13 cellular contexts compared by ENCODE assay signal in the genomic region with DNA sequence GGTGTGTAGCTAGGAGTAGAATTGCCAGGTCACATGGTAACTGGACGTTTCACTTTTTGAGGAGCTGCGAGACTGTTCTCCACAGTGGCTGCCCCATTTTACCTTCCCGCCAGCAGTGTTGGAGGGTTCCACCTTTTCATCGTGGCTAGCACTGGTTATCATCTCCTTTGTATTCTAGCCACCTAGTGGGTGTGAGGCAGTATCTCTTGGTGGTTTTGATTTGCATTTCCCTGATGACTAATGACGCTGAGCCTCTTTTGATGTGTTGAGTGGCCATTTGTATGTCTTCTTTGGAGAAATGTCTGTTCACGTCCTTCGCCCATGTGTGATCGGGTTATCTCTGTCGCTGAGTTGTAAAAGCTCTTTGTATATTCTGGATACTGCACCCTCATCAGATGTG. TPM values are rescaled to one million over a fixed set of nuclear protein-coding genes. Genes with fewer than 3 reads are reported as not detected.
DNase-seq lines count a peak whose midpoint lies in the region; ATAC-seq and TF ChIP-seq lines count a peak whose summit lies in the region.
"Had no signal": no experiment of that assay in that cellular context is flagged by ENCODE, and none has a peak within 500 bp of the region (broad histone marks: within the 10 kb centered on the region; RNA-seq: fewer than 3 reads in every experiment).

No MANE protein-coding gene starts in this region.

- CTCF ChIA-PET in RWPE1 (lab: Yijun Ruan, JAX): no interaction called here

- no peaks in the 10 kb centered on the region for H3K9me3 Mint-ChIP-seq in activated naive CD8-positive, alpha-beta T cell treated with anti-CD3 and anti-CD28 coated beads, Interleukin-2, amount 10 ng/mL, durations not matched to agents 7 days and 5 days
- peaks cover 6% of the 10 kb centered on the region for H3K9me3 Mint-ChIP-seq in activated naive CD8-positive, alpha-beta T cell treated with anti-CD3 and anti-CD28 coated beads for 36 hours
- H3K9me3 Mint-ChIP-seq in activated T-helper 17 cell treated with anti-CD3 and anti-CD28 coated beads, Interleukin-2, amount 50 U/mL, for 72 hours: no peaks in the 10 kb centered on the region
- peaks cover 8 to 9% of the 10 kb centered on the region in 2 donors for H3K9me3 Mint-ChIP-seq in stimulated activated naive CD8-positive, alpha-beta T cell treated with anti-CD3 and anti-CD28 coated beads, Interleukin-15, amount 100 ng/mL, for 72 hours

- no peak overlapping the region for H3K27ac Mint-ChIP-seq in activated naive CD8-positive, alpha-beta T cell treated with anti-CD3 and anti-CD28 coated beads, Interleukin-2, amount 10 ng/mL, durations not matched to agents 7 days and 5 days
- no peak overlapping the region for H3K27ac Mint-ChIP-seq in activated naive CD8-positive, alpha-beta T cell treated with anti-CD3 and anti-CD28 coated beads for 36 hours
- H3K27ac Mint-ChIP-seq in activated T-helper 17 cell treated with anti-CD3 and anti-CD28 coated beads, Interleukin-2, amount 50 U/mL, for 72 hours: peak overlapping the region; percentile 53
- no peak overlapping the region for H3K27ac Mint-ChIP-seq in stimulated activated naive CD8-positive, alpha-beta T cell treated with anti-CD3 and anti-CD28 coated beads, Interleukin-15, amount 100 ng/mL, for 72 hours
- H3K27ac Mint-ChIP-seq: naive thymus-derived CD8-positive, alpha-beta T cell had no signal

- POLR2A ChIA-PET in activated naive CD8-positive, alpha-beta T cell treated with anti-CD3 and anti-CD28 coated beads, Interleukin-2, amount 10 ng/mL, durations not matched to agents 7 days and 5 days (lab: Charles Lee): interaction anchor here (1.4 kb wide), 1 partner anchor 9 kb away, joined by 4 read pairs; no protein-coding TSS in a partner anchor
- POLR2A ChIA-PET in RWPE1 (lab: Yijun Ruan, JAX; ENCODE audit: low non-redundant PET): no interaction called here

- DNase-seq in activated naive CD8-positive, alpha-beta T cell treated with anti-CD3 and anti-CD28 coated beads, Interleukin-2, amount 10 ng/mL, durations not matched to agents 7 days and 5 days: no peak
- no peak for DNase-seq in activated naive CD8-positive, alpha-beta T cell treated with anti-CD3 and anti-CD28 coated beads for 36 hours
- peak; percentile 26 for DNase-seq in Jurkat, Clone E6-1 (ENCODE audit: low read depth, low spot score)
- no peak for DNase-seq in stimulated activated naive CD8-positive, alpha-beta T cell treated with anti-CD3 and anti-CD28 coated beads, Interleukin-15, amount 100 ng/mL, for 72 hours
- DNase-seq in NCI-H146 (lab: John Stamatoyannopoulos, UW) (no peak), RWPE1 (ENCODE audit: low spot score) (no peak), GOT3 (lab: John Stamatoyannopoulos, UW) (no peak)
- DNase-seq: colonic mucosa; naive thymus-derived CD8-positive, alpha-beta T cell; NCI-H1930; sigmoid colon; transverse colon had no signal

- H3K36me3 Mint-ChIP-seq in activated naive CD8-positive, alpha-beta T cell treated with anti-CD3 and anti-CD28 coated beads, Interleukin-2, amount 10 ng/mL, durations not matched to agents 7 days and 5 days: peaks cover 30% of the 10 kb centered on the region
- H3K36me3 Mint-ChIP-seq in activated naive CD8-positive, alpha-beta T cell treated with anti-CD3 and anti-CD28 coated beads for 36 hours: peaks cover 15% of the 10 kb centered on the region
- H3K36me3 Mint-ChIP-seq in activated T-helper 17 cell treated with anti-CD3 and anti-CD28 coated beads, Interleukin-2, amount 50 U/mL, for 72 hours (ENCODE audit: low read depth): no peaks in the 10 kb centered on the region

- no peaks in the 10 kb centered on the region for H3K27me3 Mint-ChIP-seq in activated naive CD8-positive, alpha-beta T cell treated with anti-CD3 and anti-CD28 coated beads, Interleukin-2, amount 10 ng/mL, durations not matched to agents 7 days and 5 days
- H3K27me3 Mint-ChIP-seq in activated naive CD8-positive, alpha-beta T cell treated with anti-CD3 and anti-CD28 coated beads for 36 hours: no peaks in the 10 kb centered on the region
- H3K27me3 Mint-ChIP-seq in activated T-helper 17 cell treated with anti-CD3 and anti-CD28 coated beads, Interleukin-2, amount 50 U/mL, for 72 hours: no peaks in the 10 kb centered on the region
- H3K27me3 Mint-ChIP-seq in stimulated activated naive CD8-positive, alpha-beta T cell treated with anti-CD3 and anti-CD28 coated beads, Interleukin-15, amount 100 ng/mL, for 72 hours: no peaks in the 10 kb centered on the region
- H3K27me3 Mint-ChIP-seq: naive thymus-derived CD8-positive, alpha-beta T cell had no signal

- H3K27ac ChIP-seq in RWPE1: no peak overlapping the region
- H3K27ac ChIP-seq: colonic mucosa, sigmoid colon, transverse colon had no signal

- peaks cover 27% of the 10 kb centered on the region for H3K4me1 Mint-ChIP-seq in activated naive CD8-positive, alpha-beta T cell treated with anti-CD3 and anti-CD28 coated beads, Interleukin-2, amount 10 ng/mL, durations not matched to agents 7 days and 5 days
- H3K4me1 Mint-ChIP-seq in activated naive CD8-positive, alpha-beta T cell treated with anti-CD3 and anti-CD28 coated beads for 36 hours: peaks cover 27% of the 10 kb centered on the region
- H3K4me1 Mint-ChIP-seq in activated T-helper 17 cell treated with anti-CD3 and anti-CD28 coated beads, Interleukin-2, amount 50 U/mL, for 72 hours: peaks cover 27% of the 10 kb centered on the region
- H3K4me1 Mint-ChIP-seq in stimulated activated naive CD8-positive, alpha-beta T cell treated with anti-CD3 and anti-CD28 coated beads, Interleukin-15, amount 100 ng/mL, for 72 hours: peaks cover 37% of the 10 kb centered on the region

- no peak overlapping the region for H3K4me3 Mint-ChIP-seq in activated naive CD8-positive, alpha-beta T cell treated with anti-CD3 and anti-CD28 coated beads, Interleukin-2, amount 10 ng/mL, durations not matched to agents 7 days and 5 days
- no peak overlapping the region for H3K4me3 Mint-ChIP-seq in activated naive CD8-positive, alpha-beta T cell treated with anti-CD3 and anti-CD28 coated beads for 36 hours
- peak overlapping the region; percentile 65 for H3K4me3 Mint-ChIP-seq in activated T-helper 17 cell treated with anti-CD3 and anti-CD28 coated beads, Interleukin-2, amount 50 U/mL, for 72 hours
- H3K4me3 Mint-ChIP-seq in stimulated activated naive CD8-positive, alpha-beta T cell treated with anti-CD3 and anti-CD28 coated beads, Interleukin-15, amount 100 ng/mL, for 72 hours: no peak overlapping the region
- H3K4me3 Mint-ChIP-seq: naive thymus-derived CD8-positive, alpha-beta T cell had no signal

- no peak for TF ChIP-seq CTCF in RWPE1 (conservative IDR thresholded peaks at IDR 0.05; ENCODE audit: low read depth)

- H3K4me3 ChIP-seq in Jurkat, Clone E6-1 (ENCODE audit: low read length): no peak overlapping the region
- H3K4me3 ChIP-seq: colonic mucosa, sigmoid colon, transverse colon had no signal

- peak; percentile 45 for ATAC-seq in activated naive CD8-positive, alpha-beta T cell treated with anti-CD3 and anti-CD28 coated beads, Interleukin-2, amount 10 ng/mL, durations not matched to agents 7 days and 5 days (ENCODE audit: low read depth)
- ATAC-seq in activated T-helper 17 cell treated with anti-CD3 and anti-CD28 coated beads, Interleukin-2, amount 50 U/mL, for 72 hours (replicated peaks): peak; percentile 83
- ATAC-seq in stimulated activated naive CD8-positive, alpha-beta T cell treated with anti-CD3 and anti-CD28 coated beads, Interleukin-15, amount 100 ng/mL, for 72 hours: peak; percentile 75

RNA-seq across cellular contexts. Expression of a gene that starts 10.6 kb away (rescaled TPM):
- 10 to 100 TPM; 15.9 to 16.4 TPM for total RNA-seq in activated naive CD8-positive, alpha-beta T cell treated with anti-CD3 and anti-CD28 coated beads, Interleukin-2, amount 10 ng/mL, durations not matched to agents 7 days and 5 days
- total RNA-seq in activated naive CD8-positive, alpha-beta T cell treated with anti-CD3 and anti-CD28 coated beads for 36 hours: 1 to 10 TPM; 4.1 to 4.3 TPM
- polyA plus RNA-seq in Jurkat, Clone E6-1 (2012; ENCODE audit: insufficient read depth, insufficient read length): 3.4 TPM
- total RNA-seq in activated T-helper 17 cell treated with anti-CD3 and anti-CD28 coated beads, Interleukin-2, amount 50 U/mL, for 72 hours: 1 to 10 TPM; 6.7 to 9.4 TPM

RNA-seq across cellular contexts. Expression of a gene that starts 11.1 kb away (rescaled TPM):
- total RNA-seq in activated naive CD8-positive, alpha-beta T cell treated with anti-CD3 and anti-CD28 coated beads, Interleukin-2, amount 10 ng/mL, durations not matched to agents 7 days and 5 days: 100 to 1,000 TPM; 140 to 141 TPM
- total RNA-seq in activated naive CD8-positive, alpha-beta T cell treated with anti-CD3 and anti-CD28 coated beads for 36 hours: 100 to 1,000 TPM; 103 to 109 TPM
- polyA plus RNA-seq in Jurkat, Clone E6-1 (2012; ENCODE audit: insufficient read depth, insufficient read length): 189 TPM
- 100 to 1,000 TPM; 115 to 170 TPM for total RNA-seq in activated T-helper 17 cell treated with anti-CD3 and anti-CD28 coated beads, Interleukin-2, amount 50 U/mL, for 72 hours

RNA-seq across cellular contexts. Expression of a gene that starts 28.8 kb away (rescaled TPM):
- 1 to 10 TPM; 1.3 to 2.1 TPM for total RNA-seq in activated naive CD8-positive, alpha-beta T cell treated with anti-CD3 and anti-CD28 coated beads, Interleukin-2, amount 10 ng/mL, durations not matched to agents 7 days and 5 days
- 1 to 10 TPM; 2.8 to 4.2 TPM for total RNA-seq in activated naive CD8-positive, alpha-beta T cell treated with anti-CD3 and anti-CD28 coated beads for 36 hours
- polyA plus RNA-seq in Jurkat, Clone E6-1 (2012; ENCODE audit: insufficient read depth, insufficient read length): 1.9 TPM
- total RNA-seq in activated T-helper 17 cell treated with anti-CD3 and anti-CD28 coated beads, Interleukin-2, amount 50 U/mL, for 72 hours: 1 to 10 TPM in 1 of 2 donors, under 1 TPM in 1; 0.45 to 7.9 TPM
- polyA plus RNA-seq: naive thymus-derived CD8-positive, alpha-beta T cell had no signal

RNA-seq across cellular contexts. Expression of a gene that starts 45.6 kb away (rescaled TPM):
- not detected for total RNA-seq in activated naive CD8-positive, alpha-beta T cell treated with anti-CD3 and anti-CD28 coated beads, Interleukin-2, amount 10 ng/mL, durations not matched to agents 7 days and 5 days
- not detected for total RNA-seq in activated naive CD8-positive, alpha-beta T cell treated with anti-CD3 and anti-CD28 coated beads for 36 hours
- polyA plus RNA-seq in Jurkat, Clone E6-1 (2012; ENCODE audit: insufficient read depth, insufficient read length): 1.4 TPM
- total RNA-seq in activated T-helper 17 cell treated with anti-CD3 and anti-CD28 coated beads, Interleukin-2, amount 50 U/mL, for 72 hours: not detected
- total RNA-seq: naive thymus-derived CD8-positive, alpha-beta T cell had no signal
- polyA plus RNA-seq: naive thymus-derived CD8-positive, alpha-beta T cell had no signal

RNA-seq across cellular contexts. Expression of a gene that starts 47.5 kb away (rescaled TPM):
- 1 to 10 TPM; 1.7 to 1.9 TPM for total RNA-seq in activated naive CD8-positive, alpha-beta T cell treated with anti-CD3 and anti-CD28 coated beads, Interleukin-2, amount 10 ng/mL, durations not matched to agents 7 days and 5 days
- under 1 TPM; 0.68 to 0.70 TPM for total RNA-seq in activated naive CD8-positive, alpha-beta T cell treated with anti-CD3 and anti-CD28 coated beads for 36 hours
- 3.1 TPM for polyA plus RNA-seq in Jurkat, Clone E6-1 (2012; ENCODE audit: insufficient read depth, insufficient read length)
- 10 to 100 TPM in 1 of 2 donors, 1 to 10 TPM in 1; 1.1 to 26.1 TPM for total RNA-seq in activated T-helper 17 cell treated with anti-CD3 and anti-CD28 coated beads, Interleukin-2, amount 50 U/mL, for 72 hours
